21 cellular contexts compared by ENCODE assay signal in genomic region chr9:16688814-16689213, GRCh38.
A peak's percentile ranks its signal among the peaks of the same experiment; 100 is the strongest.
DNase-seq lines count a peak whose midpoint lies in the region; TF ChIP-seq lines count a peak whose summit lies in the region.
"Had no signal": no experiment of that assay in that cellular context is flagged by ENCODE, and none has a peak within 500 bp of the region (broad histone marks: within the 10 kb centered on the region; RNA-seq: fewer than 3 reads in every experiment).

No MANE protein-coding gene starts in this region.

- DNase-seq in NCI-H748 (lab: John Stamatoyannopoulos, UW; ENCODE audit: unreplicated experiment) (peak; percentile 73), NCI-H748 treated with DMSO at 0.1 percent for 48 hours (lab: John Stamatoyannopoulos, UW) (no peak), choroid plexus epithelial cell (ENCODE audit: low read depth) (peak; percentile 45), mesendoderm (peak; percentile 18), Ammon's horn (ENCODE audit: low spot score) (no peak), NCI-H446 (lab: John Stamatoyannopoulos, UW) (no peak), trophoblast cell (no peak), iPS-NIHi11 (ENCODE audit: low spot score) (no peak)
- DNase-seq: ACHN; activated CD4-positive, alpha-beta T cell treated with anti-CD3 and anti-CD28 coated beads, Interleukin-2, amount 10 ng/mL, durations not matched to agents 24 days and 14 days; activated T-cell treated with anti-CD3 and anti-CD28 coated beads, Interleukin-2, amount 50 U/mL, for 4 hours; kidney glomerular epithelial cell; NCI-H2029 treated with DMSO at 0.1 percent for 48 hours; NCI-H510A; small intestine; stimulated activated CD4-positive, alpha-beta T cell treated with anti-CD3 and anti-CD28 coated beads, Interleukin-1b, Interleukin-23, amount 100 ng/mL, for 48 hours; T-helper 17 cell had no signal

- H3K27ac ChIP-seq in mesendoderm (ENCODE audit: low read depth, low read length) = no peak overlapping the region
- H3K27ac ChIP-seq in trophoblast cell (ENCODE audit: low read depth, low read length) = no peak overlapping the region
- H3K27ac ChIP-seq: C4-2B, upper lobe of left lung had no signal

- no CpG with 5 or more reads among the region's 1 CpG for WGBS in mesendoderm (ENCODE audit: extremely low coverage, insufficient coverage, low lambda C conversion rate)
- WGBS in trophoblast cell (ENCODE audit: extremely low coverage, insufficient coverage, insufficient read length) = no CpG with 5 or more reads among the region's 1 CpG

- H3K4ac ChIP-seq in mesendoderm (ENCODE audit: low read depth, low read length) (no peak overlapping the region), trophoblast cell (ENCODE audit: low read depth, low read length) (no peak overlapping the region)

- H3K18ac ChIP-seq in mesendoderm (ENCODE audit: low read length) = peak overlapping the region; percentile 39
- no peak overlapping the region for H3K18ac ChIP-seq in trophoblast cell (ENCODE audit: low read length)

- no peak overlapping the region for H2AK5ac ChIP-seq in mesendoderm (ENCODE audit: low read length)
- no peak overlapping the region for H2AK5ac ChIP-seq in trophoblast cell (ENCODE audit: low read length)

- H3K56ac ChIP-seq in mesendoderm (ENCODE audit: low read length) = no peak overlapping the region

- H3K4me1 ChIP-seq in mesendoderm (ENCODE audit: control insufficient read depth, low read depth, low read length) (no peaks in the 10 kb centered on the region), trophoblast cell (ENCODE audit: control insufficient read depth in 1 of 2, insufficient read depth in 2 of 2, low read length in 2 of 2) (no peaks in the 10 kb centered on the region)

- H3K9ac ChIP-seq in mesendoderm (ENCODE audit: low read length) = no peak overlapping the region
- H3K9ac ChIP-seq in trophoblast cell (ENCODE audit: low read length) = no peak overlapping the region

- H3K9me3 ChIP-seq in trophoblast cell (ENCODE audit: insufficient read depth, low read depth, low read length) = no peaks in the 10 kb centered on the region
- H3K9me3 ChIP-seq: esophagus muscularis mucosa, upper lobe of left lung had no signal

- H2BK15ac ChIP-seq in mesendoderm (replicated peaks; ENCODE audit: low read depth) = no peak overlapping the region

- H3K79me1 ChIP-seq in mesendoderm (ENCODE audit: low read length) = no peaks in the 10 kb centered on the region
- H3K79me1 ChIP-seq in trophoblast cell (ENCODE audit: low read length) = no peaks in the 10 kb centered on the region

- H3K36me3 ChIP-seq in mesendoderm (ENCODE audit: control insufficient read depth, insufficient read depth, low read length) = no peaks in the 10 kb centered on the region
- no peaks in the 10 kb centered on the region for H3K36me3 ChIP-seq in trophoblast cell (ENCODE audit: control insufficient read depth in 1 of 2, insufficient read depth in 2 of 2, low read length in 2 of 2)
- H3K36me3 ChIP-seq: esophagus muscularis mucosa, upper lobe of left lung had no signal

- no peak overlapping the region for H2AFZ ChIP-seq in trophoblast cell (ENCODE audit: insufficient read depth, low read length, poor library complexity)

- H4K8ac ChIP-seq in mesendoderm (ENCODE audit: low read depth, low read length) = no peak overlapping the region
- H4K8ac ChIP-seq in trophoblast cell (ENCODE audit: low read depth, low read length) = no peak overlapping the region

- no peak overlapping the region for H2BK5ac ChIP-seq in mesendoderm (ENCODE audit: low read length)
- H2BK5ac ChIP-seq in trophoblast cell (ENCODE audit: low read depth, low read length, poor library complexity) = no peak overlapping the region

- H4K12ac ChIP-seq in trophoblast cell (ENCODE audit: low read depth, low read length) = no peak overlapping the region

- H4K5ac ChIP-seq in mesendoderm (ENCODE audit: low read length) = no peak overlapping the region

- H3K4me2 ChIP-seq in mesendoderm (ENCODE audit: low read length) (no peak overlapping the region), trophoblast cell (ENCODE audit: low read length) (no peak overlapping the region)

- H3K4me3 ChIP-seq in choroid plexus epithelial cell (ENCODE audit: low read depth, low read length) = no peak overlapping the region
- no peak overlapping the region for H3K4me3 ChIP-seq in mesendoderm (ENCODE audit: low read length)
- H3K4me3 ChIP-seq in trophoblast cell (ENCODE audit: low read depth, low read length) = no peak overlapping the region
- H3K4me3 ChIP-seq: esophagus muscularis mucosa, SK-N-MC, upper lobe of left lung had no signal

- no peak overlapping the region for H4K91ac ChIP-seq in trophoblast cell (ENCODE audit: low read depth, low read length)

- H2BK12ac ChIP-seq in trophoblast cell (ENCODE audit: low read length) = no peak overlapping the region

- no peak overlapping the region for H3K23ac ChIP-seq in mesendoderm (ENCODE audit: low read length)
- no peak overlapping the region for H3K23ac ChIP-seq in trophoblast cell (ENCODE audit: low read length)

- no peaks in the 10 kb centered on the region for H3K79me2 ChIP-seq in mesendoderm (ENCODE audit: control insufficient read depth, insufficient read depth, low read length)
- H3K79me2 ChIP-seq in trophoblast cell (ENCODE audit: control insufficient read depth, insufficient read depth, low read length, poor library complexity) = no peaks in the 10 kb centered on the region

- no peak overlapping the region for H3K14ac ChIP-seq in trophoblast cell (ENCODE audit: low read length)

- no peak overlapping the region for H2BK120ac ChIP-seq in mesendoderm (ENCODE audit: low read depth, low read length)
- H2BK120ac ChIP-seq in trophoblast cell (ENCODE audit: insufficient read depth, low read length, poor library complexity) = no peak overlapping the region

- TF ChIP-seq CTCF in choroid plexus epithelial cell (conservative IDR thresholded peaks at IDR 0.05; ENCODE audit: low read depth, low read length) = no peak

- H3K27me3 ChIP-seq in mesendoderm (ENCODE audit: insufficient read depth, low read length, poor library complexity) (no peaks in the 10 kb centered on the region), trophoblast cell (ENCODE audit: insufficient read depth, low read length) (no peaks in the 10 kb centered on the region)
- H3K27me3 ChIP-seq: esophagus muscularis mucosa, upper lobe of left lung had no signal

Comparison
In these comparisons a context has a peak if more than half of its experiments do, and no peak if none do; other contexts are left out.
1. DNase-seq: peak in NCI-H748 (single experiment), choroid plexus epithelial cell (single experiment) and mesendoderm (single experiment); none in NCI-H748 treated with DMSO at 0.1 percent for 48 hours (single experiment), Ammon's horn (single experiment), NCI-H446 (0 of 2), trophoblast cell (0 of 2) and iPS-NIHi11 (single experiment).